2 cellular contexts compared by ENCODE assay signal in the genomic region with DNA sequence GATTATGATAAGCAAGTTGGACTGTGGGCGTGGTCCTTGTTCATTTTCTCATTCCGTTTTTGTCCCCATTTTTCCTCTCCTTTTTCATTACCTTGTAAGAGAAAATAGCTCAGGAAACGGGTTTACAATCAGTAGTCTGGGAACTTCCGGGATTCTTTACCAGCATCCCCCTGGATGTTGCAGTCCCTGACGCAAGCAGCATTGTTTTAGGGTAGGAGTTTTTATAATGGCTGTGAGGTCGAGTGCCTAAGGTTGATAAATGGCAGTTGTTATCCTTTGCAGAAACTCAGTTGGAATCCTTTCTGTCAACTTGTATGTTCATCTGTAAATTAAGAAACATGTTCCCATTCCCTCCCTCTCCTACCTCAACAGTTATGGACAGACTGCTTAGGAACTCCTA.
TF ChIP-seq lines count a peak whose summit lies in the region.

No MANE protein-coding gene starts in this region.

TF ChIP-seq in GM23338, 12 proteins besides CTCF, POLR2A, EP300 and RAD21:
- TF ChIP-seq CREB1 (CRISPR knock-in tag; IDR thresholded peaks at IDR 0.05; ENCODE audit: low read depth) (peak; percentile 27; the same call in 1 of the 2 replicates), NANOG (IDR thresholded peaks at IDR 0.05; ENCODE audit: borderline replicate concordance) (no peak)

TF ChIP-seq in IMR-90, 13 proteins besides CTCF, POLR2A, EP300 and RAD21:
- TF ChIP-seq CHD1 (IDR thresholded peaks at IDR 0.05; ENCODE audit: low read depth, low read length) = no peak
- TF ChIP-seq, protein P1, sequence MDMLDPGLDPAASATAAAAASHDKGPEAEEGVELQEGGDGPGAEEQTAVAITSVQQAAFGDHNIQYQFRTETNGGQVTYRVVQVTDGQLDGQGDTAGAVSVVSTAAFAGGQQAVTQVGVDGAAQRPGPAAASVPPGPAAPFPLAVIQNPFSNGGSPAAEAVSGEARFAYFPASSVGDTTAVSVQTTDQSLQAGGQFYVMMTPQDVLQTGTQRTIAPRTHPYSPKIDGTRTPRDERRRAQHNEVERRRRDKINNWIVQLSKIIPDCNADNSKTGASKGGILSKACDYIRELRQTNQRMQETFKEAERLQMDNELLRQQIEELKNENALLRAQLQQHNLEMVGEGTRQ (IDR thresholded peaks at IDR 0.05; ENCODE audit: low read depth, low read length) = no peak
- TF ChIP-seq SMC3 (IDR thresholded peaks at IDR 0.05; ENCODE audit: low read depth, low read length) = no peak
- TF ChIP-seq RFX5 (IDR thresholded peaks at IDR 0.05; ENCODE audit: low read depth, low read length) = no peak
- no peak for TF ChIP-seq MAFK (IDR thresholded peaks at IDR 0.05; ENCODE audit: low read depth, low read length)
- TF ChIP-seq, protein P2, sequence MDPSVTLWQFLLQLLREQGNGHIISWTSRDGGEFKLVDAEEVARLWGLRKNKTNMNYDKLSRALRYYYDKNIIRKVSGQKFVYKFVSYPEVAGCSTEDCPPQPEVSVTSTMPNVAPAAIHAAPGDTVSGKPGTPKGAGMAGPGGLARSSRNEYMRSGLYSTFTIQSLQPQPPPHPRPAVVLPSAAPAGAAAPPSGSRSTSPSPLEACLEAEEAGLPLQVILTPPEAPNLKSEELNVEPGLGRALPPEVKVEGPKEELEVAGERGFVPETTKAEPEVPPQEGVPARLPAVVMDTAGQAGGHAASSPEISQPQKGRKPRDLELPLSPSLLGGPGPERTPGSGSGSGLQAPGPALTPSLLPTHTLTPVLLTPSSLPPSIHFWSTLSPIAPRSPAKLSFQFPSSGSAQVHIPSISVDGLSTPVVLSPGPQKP (IDR thresholded peaks at IDR 0.05; ENCODE audit: borderline replicate concordance, low read depth, low read length) = no peak
